Comparison of ENCODE assay signal across 8 cellular contexts in the genomic region with DNA sequence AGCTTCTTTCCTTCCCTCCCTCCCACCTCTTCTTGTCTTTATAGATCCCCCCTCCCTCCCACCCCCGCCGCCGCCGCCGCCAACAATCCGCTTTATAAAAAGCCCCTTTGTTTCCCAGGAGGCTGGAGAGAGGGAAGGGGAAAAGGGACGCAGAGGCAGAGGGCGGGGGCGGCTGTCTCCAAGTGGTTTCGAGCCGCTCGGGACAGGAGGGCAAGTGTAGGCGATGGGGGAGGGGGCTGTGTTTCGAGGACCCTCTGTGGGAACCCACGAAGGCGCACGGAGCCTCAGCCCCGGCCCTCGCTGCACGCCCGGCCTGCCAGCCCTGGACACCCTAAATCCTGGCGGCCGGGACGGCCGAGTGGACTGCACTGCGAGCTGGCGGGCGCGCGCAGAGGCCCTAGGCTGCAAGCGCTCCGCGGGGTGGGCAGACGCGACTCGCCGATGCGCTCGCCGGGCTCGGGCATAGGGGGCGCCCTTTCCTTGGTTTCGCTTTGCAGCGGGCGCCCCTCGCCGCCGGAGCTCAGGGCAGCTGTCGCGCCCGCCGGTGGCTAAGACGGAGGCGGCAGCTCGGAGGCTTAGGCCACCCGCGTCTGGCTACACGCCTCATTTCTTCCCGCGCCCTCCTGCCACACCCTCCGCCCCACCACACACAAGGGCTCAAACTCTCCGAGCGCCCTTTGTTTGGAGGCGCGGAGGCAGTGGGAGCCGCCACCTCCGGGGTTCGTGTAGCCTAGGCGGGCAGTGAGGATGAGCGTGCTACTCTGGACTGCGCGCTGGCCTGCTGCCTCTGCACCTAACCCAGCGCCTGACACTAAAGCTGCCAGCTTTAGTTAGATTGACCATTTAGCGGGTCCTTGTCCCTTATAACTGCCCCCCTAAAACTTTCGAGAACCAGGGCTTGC. TPM values are rescaled to one million over a fixed set of nuclear protein-coding genes. Genes with fewer than 3 reads are reported as not detected.
DNase-seq lines count a peak whose midpoint lies in the region; ATAC-seq and TF ChIP-seq lines count a peak whose summit lies in the region.

No MANE protein-coding gene starts in this region.

- no peak for ATAC-seq in HG03565 (IDR thresholded peaks at IDR 0.05; ENCODE audit: unreplicated experiment)

- TF ChIP-seq CTCF in GM12865 (IDR thresholded peaks at IDR 0.05; ENCODE audit: insufficient read depth, low read depth, low read length, missing control alignments) (peak; percentile 11), epithelial cell of esophagus (IDR thresholded peaks at IDR 0.05; ENCODE audit: insufficient read depth, low read depth, low read length, missing control alignments) (no peak), mesothelial cell of epicardium (IDR thresholded peaks at IDR 0.05; ENCODE audit: unreplicated experiment) (peak; percentile 39)

- peaks cover 16% of the 10 kb centered on the region for H3K4me1 Mint-ChIP-seq in mesothelial cell of epicardium

- H3K27ac Mint-ChIP-seq in mesothelial cell of epicardium, result no peak overlapping the region

- H3K4me3 Mint-ChIP-seq in mesothelial cell of epicardium, result peak overlapping the region; percentile 78

- H3K27me3 Mint-ChIP-seq in mesothelial cell of epicardium (ENCODE audit: low read depth), result peaks cover 52% of the 10 kb centered on the region

- no peaks in the 10 kb centered on the region for H3K36me3 Mint-ChIP-seq in mesothelial cell of epicardium

- H3K9me3 Mint-ChIP-seq in mesothelial cell of epicardium, result peaks cover 3% of the 10 kb centered on the region

- DNase-seq in GM12865 (ENCODE audit: low read depth) (no peak), NCI-H524 treated with DMSO at 0.1 percent for 48 hours (lab: John Stamatoyannopoulos, UW) (peak; percentile 20), epithelial cell of esophagus (ENCODE audit: low read depth) (peak; percentile 42), mesothelial cell of epicardium (ENCODE audit: low spot score in 2 of 2, unreplicated experiment in 2 of 2) (peak in 1 of 2 experiments; percentile 68), GOT3 (lab: John Stamatoyannopoulos, UW) (no peak)
- DNase-seq in activated CD8-positive, alpha-beta memory T cell treated with anti-CD3 and anti-CD28 coated beads for 24 hours, result peak; percentile 78
- peak; percentile 11 to 53 (median 24) for DNase-seq in stimulated activated naive CD4-positive, alpha-beta T cell (lab: John Stamatoyannopoulos, UW)

- H3K4me3 ChIP-seq in GM12865 (ENCODE audit: low read depth, low read length) (peak overlapping the region; percentile 7; the same call in 1 of the 2 replicates), epithelial cell of esophagus (ENCODE audit: low read length) (peak overlapping the region; percentile 43)

RNA-seq across cellular contexts. Expression of a gene that starts 2.2 kb away (rescaled TPM):
- 0.93 to 1.4 TPM (median 1.2 TPM) in 3 replicates for total RNA-seq in mesothelial cell of epicardium

Comparison
In these comparisons a context has a peak if more than half of its experiments do, and no peak if none do; other contexts are left out.
1. DNase-seq: peak in NCI-H524 treated with DMSO at 0.1 percent for 48 hours (single experiment), activated CD8-positive, alpha-beta memory T cell treated with anti-CD3 and anti-CD28 coated beads for 24 hours (single experiment), epithelial cell of esophagus (single experiment) and stimulated activated naive CD4-positive, alpha-beta T cell (6 of 6); none in GM12865 (single experiment) and GOT3 (single experiment).